In the genomic region with DNA sequence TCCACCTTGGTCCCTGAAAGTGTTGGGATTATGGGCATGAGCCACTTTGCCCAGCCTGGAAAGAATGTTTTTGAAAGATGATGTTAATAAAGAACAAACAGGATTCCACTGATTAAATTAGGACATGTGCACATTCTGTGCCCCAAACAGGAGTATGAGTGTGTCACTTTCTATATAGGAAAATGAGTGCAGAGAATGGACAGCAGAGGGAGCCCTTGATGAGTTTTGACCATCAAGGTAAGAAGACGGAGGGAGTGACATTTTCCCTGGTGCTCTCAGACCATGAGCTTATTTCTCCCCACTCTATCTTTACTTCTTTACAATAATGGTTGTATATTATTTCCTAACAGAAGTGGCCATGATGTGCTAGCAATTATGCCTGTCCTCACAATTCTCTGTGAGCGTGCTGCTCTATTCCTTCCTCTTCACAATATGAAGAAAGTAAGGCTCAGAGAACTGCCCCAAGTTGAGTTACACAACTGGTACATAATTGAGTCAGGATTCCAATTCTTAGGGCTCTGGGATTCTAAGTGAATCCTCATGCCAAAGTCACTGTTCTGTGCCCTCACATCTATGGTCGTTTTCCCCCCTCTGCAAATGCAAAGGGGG, we compare ENCODE assay signal across 8 cellular contexts. TPM values are rescaled to one million over a fixed set of nuclear protein-coding genes. Genes with fewer than 3 reads are reported as not detected.
DNase-seq lines count a peak whose midpoint lies in the region; ATAC-seq and TF ChIP-seq lines count a peak whose summit lies in the region.

No MANE protein-coding gene starts in this region.

- CTCF ChIA-PET in HCT116 (lab: Charles Lee), result interaction anchor here (0.6 to 6.4 kb wide), 12 partner anchors 9 to 1194 kb away, joined by 3 to 142 read pairs (median 4); no protein-coding TSS in a partner anchor

- H3K4me3 ChIP-seq in HCT116 (replicated peaks in 1 of 2; ENCODE audit: low read depth in 1 of 2, low read length in 2 of 2), result no peak overlapping the region

- peak; percentile 67 to 80 (median 76); a peak in 5 of 6 replicates for TF ChIP-seq CTCF in HCT116 (IDR thresholded peaks at IDR 0.05 in 2 of 3, conservative IDR thresholded peaks at IDR 0.05 in 1 of 3; ENCODE audit: borderline replicate concordance in 1 of 3, insufficient read depth in 1 of 3, low read depth in 2 of 3, low read length in 2 of 3)

- peak; percentile 88 for ATAC-seq in HCT116
- no peak for ATAC-seq in GM19023 (IDR thresholded peaks at IDR 0.05; ENCODE audit: unreplicated experiment)

- H3K9ac ChIP-seq in HCT116 (ENCODE audit: low read length), result no peak overlapping the region

- intact Hi-C loops in HCT116 (cut with micrococcal nuclease), result loop anchor here (1.0 to 5.0 kb wide), 4 partner anchors 147 to 1238 kb away; no protein-coding TSS in a partner anchor

- H3K27me3 ChIP-seq in HCT116 (ENCODE audit: insufficient read depth, low read length), result no peaks in the 10 kb centered on the region

- RAD21 ChIA-PET in HCT116 (lab: Charles Lee; ENCODE audit: low non-redundant PET in 1 of 2, low total read pairs in 2 of 2, uncharacterized antibody in 2 of 2, unreplicated experiment in 2 of 2), result interaction anchor here (1.2 to 1.7 kb wide), 3 partner anchors 143 to 147 kb away, joined by 4 to 10 read pairs (median 8); no protein-coding TSS in a partner anchor

- no peaks in the 10 kb centered on the region for H3K9me2 ChIP-seq in HCT116 (ENCODE audit: insufficient read depth)

- H3K27ac ChIP-seq in HCT116 (ENCODE audit: low read depth, low read length), result no peak overlapping the region

- no peak overlapping the region for H3K4me2 ChIP-seq in HCT116 (ENCODE audit: low read length)

- H3K4me1 ChIP-seq in HCT116 (ENCODE audit: control insufficient read depth in 1 of 2, insufficient read depth in 2 of 2, low read length in 2 of 2), result no peaks in the 10 kb centered on the region

- DNase-seq in GM03348 (ENCODE audit: low spot score) (peak; percentile 76), HCT116 (ENCODE audit: low read depth, low spot score) (peak; percentile 67), NCI-H1694 treated with DMSO at 0.1 percent for 48 hours (lab: John Stamatoyannopoulos, UW) (peak; percentile 89), SW480 (ENCODE audit: low spot score) (peak; percentile 77), cerebellar cortex (ENCODE audit: low spot score) (peak; percentile 87), kidney tubule cell (ENCODE audit: low spot score) (peak; percentile 81)
- peak; percentile 6 to 33 for DNase-seq in stimulated activated CD8-positive, alpha-beta memory T cell treated with anti-CD3 and anti-CD28 coated beads, Interleukin-7, amount 100 ng/mL, for 4 hours (ENCODE audit: low read depth in 2 of 2)

- no peak overlapping the region for H2AFZ ChIP-seq in HCT116 (ENCODE audit: low read depth, low read length, poor library complexity, severe bottlenecking)

- no peaks in the 10 kb centered on the region for H4K20me1 ChIP-seq in HCT116 (ENCODE audit: insufficient read depth)

- no peak for TF ChIP-seq POLR2A in HCT116 (IDR thresholded peaks at IDR 0.05; ENCODE audit: borderline replicate concordance, extremely low read depth, insufficient read depth, insufficient read length)

- POLR2A ChIA-PET in HCT116 (lab: Charles Lee), result interaction anchor here (1.4 kb wide), 1 partner anchor 144 kb away, joined by 4 read pairs; no protein-coding TSS in a partner anchor

- BruUV-seq in HCT116 (replicated peaks; lab: Mats Ljungman, UMichigan), result no TSS peak

- no peaks in the 10 kb centered on the region for H3K79me2 ChIP-seq in HCT116 (ENCODE audit: insufficient read depth, low read length)

- H3K36me3 ChIP-seq in HCT116 (ENCODE audit: control insufficient read depth in 1 of 2, insufficient read depth in 2 of 2, low read length in 2 of 2), result peaks cover 0 to 2% of the 10 kb centered on the region in 2 experiments; a peak in 1 of 4 replicates

- TF ChIP-seq RAD21 in HCT116 (IDR thresholded peaks at IDR 0.05; ENCODE audit: low read depth), result peak; percentile 80

- H3K9me3 ChIP-seq in HCT116 (ENCODE audit: control insufficient read depth in 1 of 2, insufficient read depth in 1 of 2, low read depth in 1 of 2, low read length in 2 of 2), result no peaks in the 10 kb centered on the region

TF ChIP-seq in HCT116, 20 proteins besides CTCF, POLR2A, EP300 and RAD21:
- no peak for TF ChIP-seq YY1 (IDR thresholded peaks at IDR 0.05; ENCODE audit: extremely low read depth, insufficient replicate concordance, low read depth, low read length)
- TF ChIP-seq ZNF274 (IDR thresholded peaks at IDR 0.05; ENCODE audit: low read depth, low read length), result no peak
- TF ChIP-seq SIN3A (IDR thresholded peaks at IDR 0.05; ENCODE audit: low read depth), result no peak
- TF ChIP-seq ZFX (IDR thresholded peaks at IDR 0.05), result no peak
- TF ChIP-seq CBX3 (IDR thresholded peaks at IDR 0.05; ENCODE audit: low read depth), result no peak
- TF ChIP-seq, protein P1, sequence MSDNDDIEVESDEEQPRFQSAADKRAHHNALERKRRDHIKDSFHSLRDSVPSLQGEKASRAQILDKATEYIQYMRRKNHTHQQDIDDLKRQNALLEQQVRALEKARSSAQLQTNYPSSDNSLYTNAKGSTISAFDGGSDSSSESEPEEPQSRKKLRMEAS (IDR thresholded peaks at IDR 0.05), result no peak

RNA-seq across cellular contexts. Expression of a gene that starts 20.6 kb away (rescaled TPM):
- total RNA-seq in HCT116 (2021; ENCODE audit: unreplicated experiment), result 3,018 TPM
- 6,486 and 7,095 TPM in 2 replicates for polyA plus RNA-seq in HCT116 (2012)

Comparison
In these comparisons a context has a peak if more than half of its experiments do, and no peak if none do; other contexts are left out.
1. DNase-seq: peak in every context shown above with its lines; median percentile 89 in NCI-H1694 treated with DMSO at 0.1 percent for 48 hours; 87 in cerebellar cortex; 81 in kidney tubule cell; 77 in SW480; 76 in GM03348; 67 in HCT116; 20 in stimulated activated CD8-positive, alpha-beta memory T cell treated with anti-CD3 and anti-CD28 coated beads, Interleukin-7, amount 100 ng/mL, for 4 hours.